In the genomic region with DNA sequence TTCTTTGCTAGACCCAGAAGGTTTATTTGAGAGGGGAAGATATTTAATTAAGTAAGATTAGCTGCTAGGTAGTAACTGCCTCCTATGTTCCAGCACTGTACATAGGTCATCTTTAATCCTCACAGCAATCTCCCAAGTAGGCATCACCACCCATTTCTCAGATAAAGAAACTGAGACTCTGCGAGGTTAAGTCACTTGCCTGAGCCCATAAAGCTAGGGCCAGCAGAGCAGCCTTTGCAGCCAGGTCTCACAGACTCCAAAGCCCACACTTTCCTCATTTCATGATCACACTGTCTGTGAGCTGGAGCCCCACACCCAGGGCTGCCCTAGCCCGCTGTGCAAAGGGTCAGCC, we compare ENCODE assay signal across 1 cellular context.
TF ChIP-seq lines count a peak whose summit lies in the region.

No MANE protein-coding gene starts in this region.

TF ChIP-seq in IMR-90, 13 proteins besides CTCF, POLR2A, EP300 and RAD21:
- TF ChIP-seq, protein P1, sequence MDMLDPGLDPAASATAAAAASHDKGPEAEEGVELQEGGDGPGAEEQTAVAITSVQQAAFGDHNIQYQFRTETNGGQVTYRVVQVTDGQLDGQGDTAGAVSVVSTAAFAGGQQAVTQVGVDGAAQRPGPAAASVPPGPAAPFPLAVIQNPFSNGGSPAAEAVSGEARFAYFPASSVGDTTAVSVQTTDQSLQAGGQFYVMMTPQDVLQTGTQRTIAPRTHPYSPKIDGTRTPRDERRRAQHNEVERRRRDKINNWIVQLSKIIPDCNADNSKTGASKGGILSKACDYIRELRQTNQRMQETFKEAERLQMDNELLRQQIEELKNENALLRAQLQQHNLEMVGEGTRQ (IDR thresholded peaks at IDR 0.05; ENCODE audit: low read depth, low read length) = no peak
- no peak for TF ChIP-seq RCOR1 (IDR thresholded peaks at IDR 0.05; ENCODE audit: insufficient replicate concordance, low read length)
- TF ChIP-seq CHD1 (IDR thresholded peaks at IDR 0.05; ENCODE audit: low read depth, low read length) = no peak
- TF ChIP-seq, protein P2, sequence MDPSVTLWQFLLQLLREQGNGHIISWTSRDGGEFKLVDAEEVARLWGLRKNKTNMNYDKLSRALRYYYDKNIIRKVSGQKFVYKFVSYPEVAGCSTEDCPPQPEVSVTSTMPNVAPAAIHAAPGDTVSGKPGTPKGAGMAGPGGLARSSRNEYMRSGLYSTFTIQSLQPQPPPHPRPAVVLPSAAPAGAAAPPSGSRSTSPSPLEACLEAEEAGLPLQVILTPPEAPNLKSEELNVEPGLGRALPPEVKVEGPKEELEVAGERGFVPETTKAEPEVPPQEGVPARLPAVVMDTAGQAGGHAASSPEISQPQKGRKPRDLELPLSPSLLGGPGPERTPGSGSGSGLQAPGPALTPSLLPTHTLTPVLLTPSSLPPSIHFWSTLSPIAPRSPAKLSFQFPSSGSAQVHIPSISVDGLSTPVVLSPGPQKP (IDR thresholded peaks at IDR 0.05; ENCODE audit: borderline replicate concordance, low read depth, low read length) = no peak
- no peak for TF ChIP-seq CEBPB (IDR thresholded peaks at IDR 0.05; ENCODE audit: low read depth, low read length)
- TF ChIP-seq MAZ (IDR thresholded peaks at IDR 0.05; ENCODE audit: borderline replicate concordance, low read depth, low read length) = no peak
- no peak for TF ChIP-seq MXI1 (IDR thresholded peaks at IDR 0.05; ENCODE audit: borderline replicate concordance, low read depth, low read length)
- TF ChIP-seq MAFK (IDR thresholded peaks at IDR 0.05; ENCODE audit: low read depth, low read length) = no peak
- TF ChIP-seq RFX5 (IDR thresholded peaks at IDR 0.05; ENCODE audit: low read depth, low read length) = no peak
- no peak for TF ChIP-seq BHLHE40 (IDR thresholded peaks at IDR 0.05; ENCODE audit: low read depth, low read length)
- TF ChIP-seq SMC3 (IDR thresholded peaks at IDR 0.05; ENCODE audit: low read depth, low read length) = no peak
- no peak for TF ChIP-seq FOS (IDR thresholded peaks at IDR 0.05; ENCODE audit: low read depth, low read length)
- no peak for TF ChIP-seq NFE2L2 (IDR thresholded peaks at IDR 0.05; ENCODE audit: low read depth, low read length)
